ENCODE assay signal across 19 cellular contexts in genomic region chr1:176149939-176150807, GRCh38.
"Had no signal": no experiment of that assay in that cellular context is flagged by ENCODE, and none has a peak within 500 bp of the region (broad histone marks: within the 10 kb centered on the region; RNA-seq: fewer than 3 reads in every experiment).

No MANE protein-coding gene starts in this region.

- H3K36me3 ChIP-seq: adrenal gland, prostate gland had no signal

- H3K4me1 ChIP-seq: lower lobe of right lung, prostate gland had no signal

- DNase-seq: activated CD4-positive, alpha-beta T cell treated with anti-CD3 and anti-CD28 coated beads, Interleukin-2, amount 10 ng/mL, durations not matched to agents 7 days and 5 days; activated naive CD4-positive, alpha-beta T cell treated with anti-CD3 and anti-CD28 coated beads, Interleukin-2, amount 10 ng/mL, durations not matched to agents 7 days and 5 days; activated T-cell treated with anti-CD3 and anti-CD28 coated beads for 4 hours; adrenal gland; foreskin melanocyte; head of caudate nucleus; islet precursor cell; lower lobe of right lung; naive thymus-derived CD8-positive, alpha-beta T cell; nucleus accumbens; stimulated activated CD4-positive, alpha-beta T cell treated with anti-CD3 and anti-CD28 coated beads, Interleukin-12 subunit alpha, Interleukin-12 subunit beta, amount 100 ng/mL, for 4 hours; stimulated activated naive CD4-positive, alpha-beta T cell; substantia nigra; T-cell had no signal

- H3K27ac ChIP-seq: adrenal gland, lower lobe of right lung, prostate gland had no signal

- H3K4me3 ChIP-seq: adrenal gland, lower lobe of right lung, prostate gland had no signal

- H3K27me3 ChIP-seq: adrenal gland had no signal

- FAIRE-seq: colon, endothelial cell of umbilical vein had no signal

- H3K9me3 ChIP-seq: lower lobe of right lung, prostate gland had no signal

- ATAC-seq: activated T-helper 17 cell treated with anti-CD3 and anti-CD28 coated beads, Interleukin-2, amount 50 U/mL, for 72 hours; lower lobe of right lung; naive thymus-derived CD8-positive, alpha-beta T cell; sciatic nerve; T-cell had no signal
